In the genomic region with DNA sequence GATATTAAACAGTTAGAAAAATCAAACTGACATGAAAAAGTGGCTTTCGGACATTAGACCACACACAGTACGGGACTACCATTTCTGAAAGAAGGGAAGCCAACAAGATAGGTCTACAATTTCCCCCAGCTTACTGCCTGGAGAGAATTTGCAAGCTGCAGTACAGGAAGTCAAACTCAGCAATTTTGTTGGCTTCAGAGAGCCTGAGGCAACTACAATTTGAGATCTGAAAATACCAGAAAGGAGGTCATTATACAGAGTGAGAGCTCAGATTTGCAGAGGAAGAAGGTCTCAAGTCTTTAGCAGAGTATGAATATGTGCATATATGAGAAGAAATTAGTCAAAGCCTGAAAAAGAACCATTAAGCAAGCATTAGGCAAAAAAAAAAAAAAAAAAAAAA, we compare ENCODE assay signal across 16 cellular contexts.
DNase-seq lines count a peak whose midpoint lies in the region; ATAC-seq, FAIRE-seq and TF ChIP-seq lines count a peak whose summit lies in the region.
"Had no signal": no experiment of that assay in that cellular context is flagged by ENCODE, and none has a peak within 500 bp of the region (broad histone marks: within the 10 kb centered on the region; RNA-seq: fewer than 3 reads in every experiment).

No MANE protein-coding gene starts in this region.

- H3K27ac Mint-ChIP-seq in activated T-helper 17 cell treated with anti-CD3 and anti-CD28 coated beads, Interleukin-2, amount 50 U/mL, for 72 hours, result peak overlapping the region; percentile 53
- H3K27ac Mint-ChIP-seq: activated CD4-positive, alpha-beta T cell treated with anti-CD3 and anti-CD28 coated beads, Interleukin-2, amount 10 ng/mL, durations not matched to agents 7 days and 5 days; stimulated activated naive CD8-positive, alpha-beta T cell treated with anti-CD3 and anti-CD28 coated beads, Interleukin-15, Interleukin-2, amounts not matched to agents 100 ng/mL and 50 ng/mL, for 24 hours had no signal

- intact Hi-C loops in psoas muscle (cut with DNase I), result no loop called here

- H3K9me3 Mint-ChIP-seq in activated T-helper 17 cell treated with anti-CD3 and anti-CD28 coated beads, Interleukin-2, amount 50 U/mL, for 72 hours, result no peaks in the 10 kb centered on the region
- H3K9me3 Mint-ChIP-seq: activated CD4-positive, alpha-beta T cell treated with anti-CD3 and anti-CD28 coated beads, Interleukin-2, amount 10 ng/mL, durations not matched to agents 7 days and 5 days; stimulated activated naive CD8-positive, alpha-beta T cell treated with anti-CD3 and anti-CD28 coated beads, Interleukin-15, Interleukin-2, amounts not matched to agents 100 ng/mL and 50 ng/mL, for 24 hours had no signal

- no peak overlapping the region for H3K4me3 Mint-ChIP-seq in activated T-helper 17 cell treated with anti-CD3 and anti-CD28 coated beads, Interleukin-2, amount 50 U/mL, for 72 hours
- H3K4me3 Mint-ChIP-seq: activated CD4-positive, alpha-beta T cell treated with anti-CD3 and anti-CD28 coated beads, Interleukin-2, amount 10 ng/mL, durations not matched to agents 7 days and 5 days; stimulated activated naive CD8-positive, alpha-beta T cell treated with anti-CD3 and anti-CD28 coated beads, Interleukin-15, Interleukin-2, amounts not matched to agents 100 ng/mL and 50 ng/mL, for 24 hours had no signal

- H4K8ac ChIP-seq in mesenchymal stem cell (ENCODE audit: low read length), result no peak overlapping the region

- ATAC-seq in activated T-helper 17 cell treated with anti-CD3 and anti-CD28 coated beads, Interleukin-2, amount 50 U/mL, for 72 hours (replicated peaks), result no peak
- ATAC-seq in HG02763 (IDR thresholded peaks at IDR 0.05; ENCODE audit: unreplicated experiment) (no peak), psoas muscle (no peak)
- ATAC-seq: left lung, pancreas had no signal

- H3K36me3 Mint-ChIP-seq in activated T-helper 17 cell treated with anti-CD3 and anti-CD28 coated beads, Interleukin-2, amount 50 U/mL, for 72 hours (ENCODE audit: low read depth), result peaks cover 88% of the 10 kb centered on the region

- H2BK5ac ChIP-seq in mesenchymal stem cell (ENCODE audit: low read depth, low read length, poor library complexity, severe bottlenecking), result no peak overlapping the region

- POLR2A ChIA-PET in HEK293T (lab: Yijun Ruan, JAX), result no interaction called here

- H3K4ac ChIP-seq in mesenchymal stem cell (ENCODE audit: low read depth in 1 of 2, low read length in 2 of 2), result no peak overlapping the region

- CTCF ChIA-PET in HEK293T (lab: Yijun Ruan, JAX), result no interaction called here

- no peak overlapping the region for H2BK12ac ChIP-seq in mesenchymal stem cell (ENCODE audit: low read length in 2 of 2)

- DNase-seq in GM12891 (ENCODE audit: insufficient read length, low spot score) (no peak), H54 (ENCODE audit: insufficient read length, low spot score) (no peak), mesenchymal stem cell (no peak), NOMO-1 (lab: John Stamatoyannopoulos, UW; ENCODE audit: unreplicated experiment in 2 of 2) (no peak), HEK293T (ENCODE audit: extremely low spot score) (no peak), psoas muscle (no peak)
- DNase-seq: activated CD4-positive, alpha-beta T cell treated with anti-CD3 and anti-CD28 coated beads, Interleukin-2, amount 10 ng/mL, durations not matched to agents 7 days and 5 days; activated naive CD4-positive, alpha-beta T cell treated with anti-CD3 and anti-CD28 coated beads, Interleukin-2, amount 50 U/mL, for 16 hours; effector CD4-positive, alpha-beta T cell; left lung; NCI-H2171 treated with DMSO at 0.1 percent for 48 hours; pancreas had no signal

- no peak for TF ChIP-seq CTCF in psoas muscle (IDR thresholded peaks at IDR 0.05)

- no peak overlapping the region for H2BK15ac ChIP-seq in mesenchymal stem cell (ENCODE audit: low read depth, poor library complexity, severe bottlenecking)

- no peak overlapping the region for H3K14ac ChIP-seq in mesenchymal stem cell (ENCODE audit: low read length in 2 of 2)

- H2AK5ac ChIP-seq in mesenchymal stem cell (ENCODE audit: low read length, severe bottlenecking), result no peak overlapping the region

- H3K27ac ChIP-seq in mesenchymal stem cell (ENCODE audit: low read length, poor library complexity, severe bottlenecking) (peak overlapping the region; percentile 63), psoas muscle (no peak overlapping the region)
- H3K27ac ChIP-seq: left lung, pancreas, SJCRH30 had no signal

- FAIRE-seq in GM12891 (lab: Jason Lieb, UNC) (peak; percentile 68), H54 (lab: Jason Lieb, UNC) (peak; percentile 71)
- FAIRE-seq: pancreas had no signal

- H3K23ac ChIP-seq in mesenchymal stem cell (ENCODE audit: low read length in 2 of 2), result no peak overlapping the region

- no peak overlapping the region for H3K18ac ChIP-seq in mesenchymal stem cell (ENCODE audit: low read depth in 1 of 2, low read length in 2 of 2)

- peaks cover 6% of the 10 kb centered on the region for H3K4me1 Mint-ChIP-seq in activated T-helper 17 cell treated with anti-CD3 and anti-CD28 coated beads, Interleukin-2, amount 50 U/mL, for 72 hours

- no peak overlapping the region for H4K91ac ChIP-seq in mesenchymal stem cell (ENCODE audit: low read length)

- no peak overlapping the region for H3K9ac ChIP-seq in mesenchymal stem cell (ENCODE audit: low read length)

- H3K36me3 ChIP-seq in mesenchymal stem cell (ENCODE audit: control insufficient read depth in 1 of 2, insufficient read depth in 2 of 2, low read depth in 1 of 2, low read length in 2 of 2) (peaks cover 0 to 7% of the 10 kb centered on the region in 2 experiments), psoas muscle (ENCODE audit: insufficient read depth in 1 of 2, low read depth in 1 of 2) (no peaks in the 10 kb centered on the region)
- H3K36me3 ChIP-seq: pancreas had no signal

- no peaks in the 10 kb centered on the region for H3K9me3 ChIP-seq in mesenchymal stem cell (ENCODE audit: control insufficient read depth, low read length)
- no peaks in the 10 kb centered on the region for H3K9me3 ChIP-seq in psoas muscle
- H3K9me3 ChIP-seq: left lung, pancreas, SJCRH30 had no signal

- no peak overlapping the region for H2AFZ ChIP-seq in mesenchymal stem cell (ENCODE audit: low read depth, low read length)

- WGBS in mesenchymal stem cell, result 100% methylated on average over 2 of the region's 2 CpGs
- 93 to 96% (median 93%) methylated on average over 2 of the region's 2 CpGs for WGBS in psoas muscle, 3 donors

- no peaks in the 10 kb centered on the region for H3K27me3 ChIP-seq in mesenchymal stem cell (ENCODE audit: control insufficient read depth in 1 of 2, insufficient read depth in 1 of 2, low read length in 2 of 2)
- H3K27me3 ChIP-seq in psoas muscle (ENCODE audit: insufficient read depth in 3 of 3, low read length in 2 of 3), result no peaks in the 10 kb centered on the region
- H3K27me3 ChIP-seq: left lung, pancreas, SJCRH30 had no signal

- H3K4me3 ChIP-seq in mesenchymal stem cell (ENCODE audit: insufficient read depth in 1 of 2, low read depth in 1 of 2, low read length in 2 of 2) (no peak overlapping the region), psoas muscle (no peak overlapping the region)
- H3K4me3 ChIP-seq: left lung, pancreas, SJCRH30 had no signal

- H2BK120ac ChIP-seq in mesenchymal stem cell (ENCODE audit: low read depth, low read length), result no peak overlapping the region

- H3K27me3 Mint-ChIP-seq in activated T-helper 17 cell treated with anti-CD3 and anti-CD28 coated beads, Interleukin-2, amount 50 U/mL, for 72 hours, result no peaks in the 10 kb centered on the region
- H3K27me3 Mint-ChIP-seq: activated CD4-positive, alpha-beta T cell treated with anti-CD3 and anti-CD28 coated beads, Interleukin-2, amount 10 ng/mL, durations not matched to agents 7 days and 5 days; stimulated activated naive CD8-positive, alpha-beta T cell treated with anti-CD3 and anti-CD28 coated beads, Interleukin-15, Interleukin-2, amounts not matched to agents 100 ng/mL and 50 ng/mL, for 24 hours had no signal

- H3K79me1 ChIP-seq in mesenchymal stem cell (replicated peaks; ENCODE audit: low read length, poor library complexity, severe bottlenecking), result peaks cover 4% of the 10 kb centered on the region

- no peak overlapping the region for H3K4me2 ChIP-seq in mesenchymal stem cell (ENCODE audit: low read length, poor library complexity, severe bottlenecking)

- peaks cover 5% of the 10 kb centered on the region for H3K4me1 ChIP-seq in mesenchymal stem cell (ENCODE audit: control insufficient read depth, insufficient read depth, low read depth, low read length)
- H3K4me1 ChIP-seq in psoas muscle, result peaks cover 4% of the 10 kb centered on the region
- H3K4me1 ChIP-seq: pancreas had no signal

- TF ChIP-seq POLR2A in GM12891 (IDR thresholded peaks at IDR 0.05; ENCODE audit: low read depth, low read length) (no peak), H54 (IDR thresholded peaks at IDR 0.05; ENCODE audit: low read depth, low read length) (no peak)

TF ChIP-seq in GM12891, 5 proteins besides CTCF, POLR2A, EP300 and RAD21:
- no peak for TF ChIP-seq SPI1 (IDR thresholded peaks at IDR 0.05; ENCODE audit: low read depth, low read length)
- TF ChIP-seq PAX5 (IDR thresholded peaks at IDR 0.05; ENCODE audit: insufficient read depth, low read length, severe bottlenecking), result no peak
- no peak for TF ChIP-seq POLR2AphosphoS5 (IDR thresholded peaks at IDR 0.05; ENCODE audit: low read depth, low read length)
- no peak for TF ChIP-seq POU2F2 (IDR thresholded peaks at IDR 0.05; ENCODE audit: low read depth, low read length)
- TF ChIP-seq TAF1 (IDR thresholded peaks at IDR 0.05; ENCODE audit: low read depth, low read length), result no peak

TF ChIP-seq in HEK293T, 16 proteins besides CTCF, POLR2A, EP300 and RAD21 (continues in another document):
- TF ChIP-seq SUZ12 (IDR thresholded peaks at IDR 0.05) (no peak), BHLHE40 (IDR thresholded peaks at IDR 0.05; ENCODE audit: borderline replicate concordance) (no peak), CTBP1 (IDR thresholded peaks at IDR 0.05; ENCODE audit: borderline replicate concordance) (no peak), FOXM1 (IDR thresholded peaks at IDR 0.05; ENCODE audit: borderline replicate concordance) (no peak), FOXA1 (IDR thresholded peaks at IDR 0.05) (no peak), TARDBP (IDR thresholded peaks at IDR 0.05) (no peak), NFRKB (IDR thresholded peaks at IDR 0.05) (no peak), ZNF384 (IDR thresholded peaks at IDR 0.05) (no peak), FOXK2 (IDR thresholded peaks at IDR 0.05) (no peak), HDGF (IDR thresholded peaks at IDR 0.05; ENCODE audit: borderline replicate concordance) (no peak), SP1 (IDR thresholded peaks at IDR 0.05) (no peak), ARNT (IDR thresholded peaks at IDR 0.05) (no peak), ELF4 (IDR thresholded peaks at IDR 0.05) (no peak)
